In the genomic region with DNA sequence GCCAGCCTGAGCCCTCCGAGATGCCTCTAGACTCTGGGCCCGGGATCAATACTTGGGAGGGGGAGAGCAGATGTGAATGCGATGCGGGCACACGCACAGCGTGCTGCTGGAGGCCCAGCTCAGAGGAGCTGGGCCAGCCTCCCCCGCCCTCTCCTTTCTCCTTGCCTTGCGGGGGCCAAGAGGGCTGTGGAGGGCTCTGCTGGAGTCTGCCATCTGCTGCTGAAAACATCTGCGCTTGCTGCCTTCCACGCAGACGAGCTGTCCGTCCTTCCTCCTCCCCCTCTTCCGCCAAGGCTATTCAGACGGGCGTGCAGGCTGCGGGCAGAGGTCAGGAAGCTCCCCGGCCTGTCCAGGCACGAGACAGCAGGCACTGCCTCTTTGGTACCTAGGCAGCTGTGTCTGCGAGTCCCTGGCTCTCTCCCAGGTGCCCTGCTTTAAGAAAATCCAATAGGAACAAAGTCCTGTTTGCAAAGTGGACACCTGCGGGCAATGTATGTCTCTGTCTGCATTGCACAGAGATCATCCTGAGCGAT, we compare ENCODE assay signal across 10 cellular contexts.
DNase-seq lines count a peak whose midpoint lies in the region; ATAC-seq lines count a peak whose summit lies in the region.
"Had no signal": no experiment of that assay in that cellular context is flagged by ENCODE, and none has a peak within 500 bp of the region (broad histone marks: within the 10 kb centered on the region; RNA-seq: fewer than 3 reads in every experiment).

No MANE protein-coding gene starts in this region.

- DNase-seq in AG08396 (ENCODE audit: low spot score) = peak; percentile 17
- peak; percentile 73 to 81 for DNase-seq in Kasumi-1 (lab: John Stamatoyannopoulos, UW)
- DNase-seq in SW480 (ENCODE audit: low spot score) = peak; percentile 44
- DNase-seq in left kidney (ENCODE audit: low read depth, low spot score) = peak; percentile 82
- no peak for DNase-seq in NCI-H2081 treated with DMSO at 0.1 percent for 48 hours (lab: John Stamatoyannopoulos, UW)
- DNase-seq in 8988T = no peak
- DNase-seq: GF-D8, T-helper 1 cell had no signal

- ATAC-seq in GM21717 (IDR thresholded peaks at IDR 0.05; ENCODE audit: unreplicated experiment) (no peak), GM18873 (IDR thresholded peaks at IDR 0.05; ENCODE audit: low FRiP score, unreplicated experiment) (no peak)

Comparison
In these comparisons a context has a peak if more than half of its experiments do, and no peak if none do; other contexts are left out.
1. DNase-seq: peak in AG08396 (single experiment), Kasumi-1 (2 of 2), SW480 (single experiment) and left kidney (single experiment); none in NCI-H2081 treated with DMSO at 0.1 percent for 48 hours (single experiment) and 8988T (single experiment).